9 cellular contexts compared by ENCODE assay signal in the genomic region with DNA sequence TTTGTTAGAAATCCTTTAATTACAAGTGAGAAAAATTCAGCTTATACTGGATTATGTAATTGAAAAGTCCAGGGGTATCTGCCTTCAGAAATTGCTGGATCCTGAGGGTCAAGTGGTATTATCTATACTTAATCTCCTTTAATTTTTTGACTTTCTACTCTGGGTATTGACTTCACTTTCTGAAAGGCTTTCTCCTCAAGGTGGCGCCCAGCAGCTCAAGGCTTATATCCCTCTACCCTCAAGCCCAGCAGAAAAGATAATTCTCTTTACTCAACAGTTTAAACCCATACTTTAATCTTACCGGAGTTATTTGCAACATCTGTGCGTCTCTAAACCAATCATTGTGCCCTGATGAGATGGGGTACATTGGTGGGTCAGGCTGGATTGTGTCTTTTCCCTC.
A peak's percentile ranks its signal among the peaks of the same experiment; 100 is the strongest.
DNase-seq lines count a peak whose midpoint lies in the region; ATAC-seq and TF ChIP-seq lines count a peak whose summit lies in the region.
"Had no signal": no experiment of that assay in that cellular context is flagged by ENCODE, and none has a peak within 500 bp of the region (broad histone marks: within the 10 kb centered on the region; RNA-seq: fewer than 3 reads in every experiment).

No MANE protein-coding gene starts in this region.

- TF ChIP-seq CTCF in AG09309 (IDR thresholded peaks at IDR 0.05; ENCODE audit: control insufficient read depth, insufficient read depth, low read depth, low read length, missing control alignments) (peak; percentile 65), GM12873 (IDR thresholded peaks at IDR 0.05; ENCODE audit: insufficient read depth, low read depth, low read length, missing control alignments) (peak; percentile 47), fibroblast of villous mesenchyme (IDR thresholded peaks at IDR 0.05; ENCODE audit: insufficient read depth, low read depth, low read length) (peak; percentile 51)

- no peak overlapping the region for H3K4me3 ChIP-seq in AG09309 (ENCODE audit: control insufficient read depth, low read depth, low read length)
- H3K4me3 ChIP-seq in fibroblast of villous mesenchyme (ENCODE audit: low read depth, low read length): no peak overlapping the region
- H3K4me3 ChIP-seq: SJSA1 had no signal

- ATAC-seq in HG02870 (IDR thresholded peaks at IDR 0.05; ENCODE audit: unreplicated experiment) (no peak), left lobe of liver (no peak), HG02798 (IDR thresholded peaks at IDR 0.05; ENCODE audit: poor library complexity, unreplicated experiment) (no peak), GM21619 (IDR thresholded peaks at IDR 0.05; ENCODE audit: unreplicated experiment) (no peak)

- DNase-seq in AG09309 (ENCODE audit: low read depth) (peak; percentile 1), OCI-M2 (lab: John Stamatoyannopoulos, UW; ENCODE audit: unreplicated experiment) (peak; percentile 8), fibroblast of villous mesenchyme (ENCODE audit: low read depth) (peak; percentile 26), left lobe of liver (ENCODE audit: low spot score) (no peak)
